1 cellular context compared by ENCODE assay signal in the genomic region with DNA sequence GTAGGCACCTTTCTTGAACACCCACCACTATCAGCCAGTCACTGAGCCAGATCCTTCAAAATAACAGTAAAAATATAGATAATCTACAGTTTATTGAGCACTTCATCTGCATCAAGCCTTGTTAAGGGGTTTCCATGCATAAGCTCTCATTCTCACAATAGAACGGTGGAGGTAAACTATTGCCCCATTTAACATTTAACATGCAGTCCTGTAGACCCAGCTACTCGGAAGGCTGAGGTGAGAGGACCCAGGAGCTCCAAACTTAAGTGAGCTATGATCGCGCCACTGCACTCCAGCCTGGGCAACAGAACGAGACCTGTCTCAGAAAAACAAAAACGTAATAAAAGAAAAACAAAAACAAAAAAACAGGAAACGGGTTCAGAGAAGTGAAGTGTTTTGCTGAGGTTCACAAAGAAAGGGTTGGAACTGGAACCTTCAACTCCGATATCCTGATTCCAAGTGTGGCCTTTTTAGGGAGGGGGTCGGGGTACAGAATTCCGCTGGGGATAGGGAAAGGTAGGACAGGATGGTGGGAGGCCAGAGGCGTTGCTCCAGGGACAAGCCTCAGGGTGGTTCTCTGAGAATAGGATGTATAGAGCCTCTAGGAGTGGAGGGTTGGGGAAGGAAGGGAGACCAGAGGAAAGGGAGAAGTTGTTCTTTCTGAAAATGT.
A peak's percentile ranks its signal among the peaks of the same experiment; 100 is the strongest.
TF ChIP-seq lines count a peak whose summit lies in the region.

No MANE protein-coding gene starts in this region.

TF ChIP-seq in GM12878, 131 proteins besides CTCF, POLR2A, EP300 and RAD21:
- TF ChIP-seq, protein P1, sequence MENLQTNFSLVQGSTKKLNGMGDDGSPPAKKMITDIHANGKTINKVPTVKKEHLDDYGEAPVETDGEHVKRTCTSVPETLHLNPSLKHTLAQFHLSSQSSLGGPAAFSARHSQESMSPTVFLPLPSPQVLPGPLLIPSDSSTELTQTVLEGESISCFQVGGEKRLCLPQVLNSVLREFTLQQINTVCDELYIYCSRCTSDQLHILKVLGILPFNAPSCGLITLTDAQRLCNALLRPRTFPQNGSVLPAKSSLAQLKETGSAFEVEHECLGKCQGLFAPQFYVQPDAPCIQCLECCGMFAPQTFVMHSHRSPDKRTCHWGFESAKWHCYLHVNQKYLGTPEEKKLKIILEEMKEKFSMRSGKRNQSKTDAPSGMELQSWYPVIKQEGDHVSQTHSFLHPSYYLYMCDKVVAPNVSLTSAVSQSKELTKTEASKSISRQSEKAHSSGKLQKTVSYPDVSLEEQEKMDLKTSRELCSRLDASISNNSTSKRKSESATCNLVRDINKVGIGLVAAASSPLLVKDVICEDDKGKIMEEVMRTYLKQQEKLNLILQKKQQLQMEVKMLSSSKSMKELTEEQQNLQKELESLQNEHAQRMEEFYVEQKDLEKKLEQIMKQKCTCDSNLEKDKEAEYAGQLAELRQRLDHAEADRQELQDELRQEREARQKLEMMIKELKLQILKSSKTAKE (IDR thresholded peaks at IDR 0.05; ENCODE audit: low read depth, poor library complexity, severe bottlenecking): peak; percentile 6
- TF ChIP-seq, protein P2, sequence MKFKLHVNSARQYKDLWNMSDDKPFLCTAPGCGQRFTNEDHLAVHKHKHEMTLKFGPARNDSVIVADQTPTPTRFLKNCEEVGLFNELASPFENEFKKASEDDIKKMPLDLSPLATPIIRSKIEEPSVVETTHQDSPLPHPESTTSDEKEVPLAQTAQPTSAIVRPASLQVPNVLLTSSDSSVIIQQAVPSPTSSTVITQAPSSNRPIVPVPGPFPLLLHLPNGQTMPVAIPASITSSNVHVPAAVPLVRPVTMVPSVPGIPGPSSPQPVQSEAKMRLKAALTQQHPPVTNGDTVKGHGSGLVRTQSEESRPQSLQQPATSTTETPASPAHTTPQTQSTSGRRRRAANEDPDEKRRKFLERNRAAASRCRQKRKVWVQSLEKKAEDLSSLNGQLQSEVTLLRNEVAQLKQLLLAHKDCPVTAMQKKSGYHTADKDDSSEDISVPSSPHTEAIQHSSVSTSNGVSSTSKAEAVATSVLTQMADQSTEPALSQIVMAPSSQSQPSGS (IDR thresholded peaks at IDR 0.05; ENCODE audit: low read length): 0 out of 2 replicates have a peak, but pooled peaks have one; percentile 18
- TF ChIP-seq NR2F1 (conservative IDR thresholded peaks at IDR 0.05): peak; percentile 75
- TF ChIP-seq NBN (IDR thresholded peaks at IDR 0.05): no peak
- TF ChIP-seq SMARCA5 (IDR thresholded peaks at IDR 0.05): peak; percentile 70; the same call in 1 of the 2 replicates
- TF ChIP-seq TCF12 (IDR thresholded peaks at IDR 0.05; ENCODE audit: low read depth, low read length): no peak
